ENCODE assay signal across 8 cellular contexts in the genomic region with DNA sequence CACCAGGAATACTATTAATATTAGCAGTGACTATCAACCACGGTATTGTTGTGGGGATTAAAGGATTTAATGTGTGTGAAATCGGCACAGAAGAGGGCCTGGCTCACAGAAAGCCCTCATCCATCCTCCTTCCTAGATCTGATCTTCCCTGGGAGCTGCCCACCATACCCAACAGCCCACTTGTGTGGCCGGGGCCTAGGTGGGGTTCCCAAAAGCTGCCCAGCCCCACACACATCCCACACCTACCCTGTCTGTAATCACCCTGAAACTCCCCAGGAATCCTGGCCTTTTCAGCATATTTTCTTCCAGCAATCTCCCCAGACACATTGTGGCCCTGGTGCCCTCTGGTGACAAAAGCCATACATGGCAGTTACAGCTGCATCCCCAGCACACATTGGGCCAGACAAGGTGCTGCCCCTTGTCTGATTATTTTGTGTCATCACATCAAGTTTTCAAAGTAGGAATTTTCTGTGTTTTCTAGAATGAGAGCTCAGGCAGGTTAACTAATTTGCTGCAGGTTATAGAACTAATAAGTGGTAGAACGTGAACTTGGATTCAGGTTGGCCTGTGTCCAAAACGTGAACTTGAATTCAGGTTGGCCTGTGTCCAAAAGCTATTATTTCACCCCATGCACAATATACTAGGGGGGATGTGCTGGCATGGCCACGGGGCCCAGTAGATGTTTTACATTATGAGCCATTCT. TPM values are rescaled to one million over a fixed set of nuclear protein-coding genes. Genes with fewer than 3 reads are reported as not detected.
DNase-seq lines count a peak whose midpoint lies in the region; ATAC-seq, FAIRE-seq and TF ChIP-seq lines count a peak whose summit lies in the region.

No MANE protein-coding gene starts in this region.

- H3K9ac ChIP-seq in rectal smooth muscle tissue (ENCODE audit: low read length): no peak overlapping the region

- H3K36me3 ChIP-seq in heart left ventricle (no peaks in the 10 kb centered on the region), rectal smooth muscle tissue (ENCODE audit: control insufficient read depth, insufficient read depth, low read length) (no peaks in the 10 kb centered on the region)

- H3K4me3 ChIP-seq in heart left ventricle (no peak overlapping the region), rectal smooth muscle tissue (ENCODE audit: low read length) (no peak overlapping the region)

- H3K36me3 Mint-ChIP-seq in activated naive CD8-positive, alpha-beta T cell treated with anti-CD3 and anti-CD28 coated beads, Interleukin-2, amount 50 U/mL, for 24 hours (ENCODE audit: low read depth): no peaks in the 10 kb centered on the region

- H3K9me3 ChIP-seq in heart left ventricle: no peaks in the 10 kb centered on the region

- no peak overlapping the region for H3K27ac Mint-ChIP-seq in activated naive CD8-positive, alpha-beta T cell treated with anti-CD3 and anti-CD28 coated beads, Interleukin-2, amount 50 U/mL, for 24 hours

- H3K27ac ChIP-seq in heart left ventricle (peak overlapping the region in 9 of 12 donors; percentile 30 to 88 (median 61)), rectal smooth muscle tissue (ENCODE audit: low read depth, low read length) (peak overlapping the region; percentile 70)

- no peaks in the 10 kb centered on the region for H3K27me3 Mint-ChIP-seq in activated naive CD8-positive, alpha-beta T cell treated with anti-CD3 and anti-CD28 coated beads, Interleukin-2, amount 50 U/mL, for 24 hours

- WGBS in heart left ventricle, 4 donors: 10 to 14% (median 13%) methylated on average over 6 of the region's 6 CpGs

- DNase-seq in MV-4-11 (lab: John Stamatoyannopoulos, UW) (peak; percentile 48), SW 1271 (lab: John Stamatoyannopoulos, UW) (peak; percentile 30 to 49), heart left ventricle (peak in 4 of 5 donors; percentile 49 to 68 (median 57))
- peak; percentile 70 for DNase-seq in activated naive CD8-positive, alpha-beta T cell treated with anti-CD3 and anti-CD28 coated beads, Interleukin-2, amount 50 U/mL, for 24 hours

- peak; percentile 82 for FAIRE-seq in G401.6 (lab: Jason Lieb, UNC)

- H3K27me3 ChIP-seq in heart left ventricle: no peaks in the 10 kb centered on the region
- no peaks in the 10 kb centered on the region for H3K27me3 ChIP-seq in rectal smooth muscle tissue (ENCODE audit: control insufficient read depth, insufficient read depth, low read length)

- intact Hi-C loops in heart left ventricle (cut with DNase I): loop anchor here in 8 of 10 donors (1.0 to 10.0 kb wide), 7 partner anchors 30 to 274 kb away; no protein-coding TSS in a partner anchor

- no peak overlapping the region for H3K4me3 Mint-ChIP-seq in activated naive CD8-positive, alpha-beta T cell treated with anti-CD3 and anti-CD28 coated beads, Interleukin-2, amount 50 U/mL, for 24 hours

- H3K4me1 ChIP-seq in heart left ventricle: peaks cover 3 to 33% (median 20%) of the 10 kb centered on the region in 12 donors
- H3K4me1 ChIP-seq in rectal smooth muscle tissue (ENCODE audit: control insufficient read depth, insufficient read depth, low read length): peaks cover 27% of the 10 kb centered on the region

- peak; percentile 64 to 85 (median 74) for TF ChIP-seq CTCF in heart left ventricle (IDR thresholded peaks at IDR 0.05)

- peaks cover 2% of the 10 kb centered on the region for H3K4me1 Mint-ChIP-seq in activated naive CD8-positive, alpha-beta T cell treated with anti-CD3 and anti-CD28 coated beads, Interleukin-2, amount 50 U/mL, for 24 hours

- no peak for TF ChIP-seq POLR2A in heart left ventricle (IDR thresholded peaks at IDR 0.05)

- peak; percentile 67 for ATAC-seq in activated naive CD8-positive, alpha-beta T cell treated with anti-CD3 and anti-CD28 coated beads, Interleukin-2, amount 50 U/mL, for 24 hours
- peak; percentile 40 to 77 (median 66) for ATAC-seq in heart left ventricle
- ATAC-seq in GM21737 (IDR thresholded peaks at IDR 0.05; ENCODE audit: unreplicated experiment): no peak
- ATAC-seq in HG03097 (IDR thresholded peaks at IDR 0.05; ENCODE audit: low FRiP score, unreplicated experiment): no peak

- no peaks in the 10 kb centered on the region for H3K9me3 Mint-ChIP-seq in activated naive CD8-positive, alpha-beta T cell treated with anti-CD3 and anti-CD28 coated beads, Interleukin-2, amount 50 U/mL, for 24 hours

RNA-seq across cellular contexts. Expression of gene SLC6A9, which starts 5.3 kb away (rescaled TPM):
- 1 to 10 TPM in 6 of 9 donors, under 1 TPM in 3; 0.83 to 2.4 (median 1.1) TPM for total RNA-seq in heart left ventricle
- polyA plus RNA-seq in heart left ventricle: 1 to 10 TPM in 1 of 2 donors, under 1 TPM in 1; 0.61 to 2.0 TPM

RNA-seq across cellular contexts. Expression of gene CCDC24, which starts 45.2 kb away (rescaled TPM):
- 1 to 10 TPM in 7 of 9 donors, under 1 TPM in 2; 0.67 to 3.4 (median 1.3) TPM for total RNA-seq in heart left ventricle
- polyA plus RNA-seq in heart left ventricle: 1 to 10 TPM in 1 of 2 donors, under 1 TPM in 1; 0.90 to 1.2 TPM

RNA-seq across cellular contexts. Expression of gene B4GALT2, which starts 57.5 kb away (rescaled TPM):
- total RNA-seq in heart left ventricle: 10 to 100 TPM; 26.8 to 65.0 (median 40.2) TPM
- polyA plus RNA-seq in heart left ventricle: 10 to 100 TPM; 29.2 to 65.7 TPM

Comparison
In these comparisons a context has a peak if more than half of its experiments do, and no peak if none do; other contexts are left out.
1. ATAC-seq: peak in activated naive CD8-positive, alpha-beta T cell treated with anti-CD3 and anti-CD28 coated beads, Interleukin-2, amount 50 U/mL, for 24 hours (single experiment) and heart left ventricle (4 of 4); none in GM21737 (single experiment) and HG03097 (single experiment).
2. Peak in every context shown above with its lines, with median percentiles within 50 percentile points of each other: DNase-seq.